In genomic region chr1:54105080-54105479, GRCh38 we compare ENCODE assay signal across 36 cellular contexts. TPM values are rescaled to one million over a fixed set of nuclear protein-coding genes. Genes with fewer than 3 reads are reported as not detected.
"Had no signal": no experiment of that assay in that cellular context is flagged by ENCODE, and none has a peak within 500 bp of the region (broad histone marks: within the 10 kb centered on the region; RNA-seq: fewer than 3 reads in every experiment).

No MANE protein-coding gene starts in this region.

- H3K27ac Mint-ChIP-seq: activated CD8-positive, alpha-beta T cell treated with anti-CD3 and anti-CD28 coated beads for 36 hours; activated naive CD4-positive, alpha-beta T cell treated with anti-CD3 and anti-CD28 coated beads, Interleukin-2, amount 10 ng/mL, durations not matched to agents 7 days and 5 days; activated naive CD8-positive, alpha-beta T cell; activated naive CD8-positive, alpha-beta T cell treated with anti-CD3 and anti-CD28 coated beads, Interleukin-2, amount 50 U/mL, for 24 hours; T-cell had no signal

- H3K4me1 Mint-ChIP-seq: activated naive CD4-positive, alpha-beta T cell treated with anti-CD3 and anti-CD28 coated beads, Interleukin-2, amount 10 ng/mL, durations not matched to agents 7 days and 5 days; activated naive CD8-positive, alpha-beta T cell treated with anti-CD3 and anti-CD28 coated beads, Interleukin-2, amount 50 U/mL, for 24 hours; T-cell had no signal

- H3K27me3 ChIP-seq: brain microvascular endothelial cell, cardiac muscle cell, Peyer's patch had no signal

- H3K9me3 ChIP-seq: Peyer's patch had no signal

- ATAC-seq: activated CD8-positive, alpha-beta T cell treated with anti-CD3 and anti-CD28 coated beads for 36 hours; activated naive CD8-positive, alpha-beta T cell treated with anti-CD3 and anti-CD28 coated beads, Interleukin-2, amount 50 U/mL, for 24 hours; PC-3; SK-N-SH treated with all-trans-retinoic acid at 6 μM for 48 hours; T-cell had no signal

- H3K36me3 ChIP-seq: brain microvascular endothelial cell, cardiac muscle cell, Peyer's patch, WERI-Rb-1 had no signal

- H3K4me1 ChIP-seq: Peyer's patch had no signal

- DNase-seq: activated CD4-positive, alpha-beta T cell treated with anti-CD3 and anti-CD28 coated beads for 1 hour; activated CD4-positive, alpha-beta T cell treated with anti-CD3 and anti-CD28 coated beads for 48 hours; activated CD4-positive, CD25-positive, alpha-beta regulatory T cell; activated CD8-positive, alpha-beta T cell treated with anti-CD3 and anti-CD28 coated beads for 36 hours; activated effector memory CD4-positive, alpha-beta T cell treated with Interleukin-2 at 50 U/mL for 16 hours; activated naive CD4-positive, alpha-beta T cell treated with anti-CD3 and anti-CD28 coated beads, Interleukin-2, amount 10 ng/mL, durations not matched to agents 7 days and 5 days; activated naive CD8-positive, alpha-beta T cell treated with anti-CD3 and anti-CD28 coated beads, Interleukin-2, amount 50 U/mL, for 24 hours; activated T-cell treated with anti-CD3 and anti-CD28 coated beads for 4 hours; activated T-cell treated with anti-CD3 and anti-CD28 coated beads, Interleukin-2, amount 50 U/mL, for 48 hours; aorta; brain microvascular endothelial cell; MM.1S; NCI-H1092; NCI-H146; NCI-H187; NCI-H2029 treated with DMSO at 0.1 percent for 48 hours; NCI-H2107; NCI-H2171; NCI-H510A; NCI-H526; NCI-H748 treated with DMSO at 0.1 percent for 48 hours; NK-92 treated with Interleukin-12 subunit alpha and Interleukin-12 subunit beta, amount 100 ng/mL, for 24 hours; PC-3; Peyer's patch; RPMI8226; SHP77 treated with DMSO at 0.1 percent for 48 hours; T-cell; T1000; WERI-Rb-1 had no signal

- H3K27ac ChIP-seq: brain microvascular endothelial cell, cardiac muscle cell, KMS-11, Peyer's patch, WERI-Rb-1 had no signal

- H3K4me2 ChIP-seq: KMS-11 had no signal

- H3K9me3 Mint-ChIP-seq: activated CD8-positive, alpha-beta T cell treated with anti-CD3 and anti-CD28 coated beads for 36 hours; activated naive CD4-positive, alpha-beta T cell treated with anti-CD3 and anti-CD28 coated beads, Interleukin-2, amount 10 ng/mL, durations not matched to agents 7 days and 5 days; activated naive CD8-positive, alpha-beta T cell treated with anti-CD3 and anti-CD28 coated beads, Interleukin-2, amount 50 U/mL, for 24 hours; T-cell had no signal

- H3K4me3 ChIP-seq: cardiac muscle cell, Peyer's patch had no signal

- H3K27me3 Mint-ChIP-seq: activated CD8-positive, alpha-beta T cell treated with anti-CD3 and anti-CD28 coated beads for 36 hours; activated naive CD4-positive, alpha-beta T cell treated with anti-CD3 and anti-CD28 coated beads, Interleukin-2, amount 10 ng/mL, durations not matched to agents 7 days and 5 days; activated naive CD8-positive, alpha-beta T cell; activated naive CD8-positive, alpha-beta T cell treated with anti-CD3 and anti-CD28 coated beads, Interleukin-2, amount 50 U/mL, for 24 hours; T-cell had no signal

- H3K4me3 Mint-ChIP-seq: activated CD8-positive, alpha-beta T cell treated with anti-CD3 and anti-CD28 coated beads for 36 hours; activated naive CD4-positive, alpha-beta T cell treated with anti-CD3 and anti-CD28 coated beads, Interleukin-2, amount 10 ng/mL, durations not matched to agents 7 days and 5 days; activated naive CD8-positive, alpha-beta T cell; activated naive CD8-positive, alpha-beta T cell treated with anti-CD3 and anti-CD28 coated beads, Interleukin-2, amount 50 U/mL, for 24 hours; T-cell had no signal

- H3K9ac ChIP-seq: KMS-11 had no signal

RNA-seq across cellular contexts. Expression of gene CDCP2, which starts 47.7 kb away (rescaled TPM):
- total RNA-seq: LHCN-M2; PC-3; Peyer's patch; SK-MEL-5; T-helper 2 cell treated with Interferon-gamma antibody and Interleukin-4, amounts not matched to agents 100 ng/mL and 5 ng/mL, for 36 hours had no signal
- polyA plus RNA-seq: aorta, cardiac muscle cell had no signal
